8 cellular contexts compared by ENCODE assay signal in the genomic region with DNA sequence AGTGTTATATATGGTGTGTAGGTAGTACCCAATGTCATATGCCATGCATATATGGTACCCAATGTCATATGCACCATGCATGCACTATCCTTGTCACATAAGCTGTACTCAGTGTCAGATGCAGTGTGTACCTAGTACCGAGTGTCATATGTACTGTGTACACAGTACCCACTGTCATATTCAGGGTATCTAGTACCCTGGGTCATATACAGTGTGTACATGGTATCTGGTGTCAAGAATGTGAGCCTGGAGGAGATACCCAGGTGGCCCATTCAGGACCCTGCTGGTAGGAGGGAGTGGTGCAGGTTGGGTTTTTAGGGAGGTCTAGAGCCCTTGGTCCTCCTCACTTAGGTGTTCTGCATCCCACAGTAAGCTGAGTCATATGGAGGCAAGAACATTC. TPM values are rescaled to one million over a fixed set of nuclear protein-coding genes. Genes with fewer than 3 reads are reported as not detected.
DNase-seq lines count a peak whose midpoint lies in the region; ATAC-seq and TF ChIP-seq lines count a peak whose summit lies in the region.

No MANE protein-coding gene starts in this region.

- no peak overlapping the region for H2AFZ ChIP-seq in OCI-LY3 (ENCODE audit: low read depth, low read length)

- no peaks in the 10 kb centered on the region for H3K9me3 Mint-ChIP-seq in CD8-positive, alpha-beta memory T cell
- H3K9me3 Mint-ChIP-seq in stimulated activated effector memory CD8-positive, alpha-beta T cell treated with anti-CD3 and anti-CD28 coated beads, Interleukin-12 subunit alpha, Interleukin-12 subunit beta, amount 100 ng/mL, for 72 hours = no peaks in the 10 kb centered on the region

- H4K20me1 ChIP-seq in OCI-LY3 (ENCODE audit: insufficient read depth, low read length) = peaks cover 19% of the 10 kb centered on the region

- H3K27me3 ChIP-seq in CD8-positive, alpha-beta memory T cell (ENCODE audit: insufficient read depth, low read length, poor library complexity, severe bottlenecking) = no peaks in the 10 kb centered on the region
- no peaks in the 10 kb centered on the region; the same call in 1 of the 2 replicates for H3K27me3 ChIP-seq in OCI-LY3 (ENCODE audit: low read depth, low read length)

- H3K27me3 Mint-ChIP-seq in CD8-positive, alpha-beta memory T cell = peaks cover 0 to 2% of the 10 kb centered on the region in 2 donors

- no peaks in the 10 kb centered on the region for H3K36me3 ChIP-seq in CD8-positive, alpha-beta memory T cell (ENCODE audit: insufficient read depth, low read length)
- H3K36me3 ChIP-seq in OCI-LY3 (replicated peaks; ENCODE audit: low read depth, low read length) = no peaks in the 10 kb centered on the region

- peak overlapping the region; percentile 82 for H3K4me3 ChIP-seq in CD8-positive, alpha-beta memory T cell (ENCODE audit: low read length)
- no peak overlapping the region for H3K4me3 ChIP-seq in OCI-LY3 (ENCODE audit: low read length)

- POLR2A ChIA-PET in CD8-positive, alpha-beta memory T cell (lab: Charles Lee) = no interaction called here

- CTCF ChIA-PET in CD8-positive, alpha-beta memory T cell (lab: Charles Lee) = no interaction called here

- DNase-seq in CD8-positive, alpha-beta memory T cell = peak; percentile 18 to 54 (median 24)
- peak; percentile 27 for DNase-seq in activated effector memory CD4-positive, alpha-beta T cell treated with Interleukin-2 at 50 U/mL for 16 hours
- DNase-seq in iPS-NIHi7 (ENCODE audit: extremely low spot score) = peak; percentile 62
- peak in 1 of 2 donors; percentile 60 for DNase-seq in stimulated activated effector memory CD8-positive, alpha-beta T cell treated with anti-CD3 and anti-CD28 coated beads, Interleukin-12 subunit alpha, Interleukin-12 subunit beta, amount 100 ng/mL, for 72 hours (ENCODE audit: low spot score in 2 of 2)

- peaks cover 24% of the 10 kb centered on the region for H3K4me1 ChIP-seq in CD8-positive, alpha-beta memory T cell (ENCODE audit: insufficient read depth, low read length)
- peaks cover 17% of the 10 kb centered on the region for H3K4me1 ChIP-seq in OCI-LY3 (ENCODE audit: low read length)

- H3K27ac ChIP-seq in CD8-positive, alpha-beta memory T cell (ENCODE audit: low read depth, low read length) = no peak overlapping the region
- no peak overlapping the region for H3K27ac ChIP-seq in OCI-LY3 (ENCODE audit: low read length)

- H3K4me3 Mint-ChIP-seq in CD8-positive, alpha-beta memory T cell = peak overlapping the region; percentile 83 to 96 (median 91)
- H3K4me3 Mint-ChIP-seq in stimulated activated effector memory CD8-positive, alpha-beta T cell treated with anti-CD3 and anti-CD28 coated beads, Interleukin-12 subunit alpha, Interleukin-12 subunit beta, amount 100 ng/mL, for 72 hours = peak overlapping the region; percentile 80

- H3K79me2 ChIP-seq in OCI-LY3 (ENCODE audit: low read length) = peaks cover 69% of the 10 kb centered on the region

- peak overlapping the region in 6 of 8 donors; percentile 91 to 97 (median 94) for H3K27ac Mint-ChIP-seq in CD8-positive, alpha-beta memory T cell
- no peak overlapping the region for H3K27ac Mint-ChIP-seq in stimulated activated effector memory CD8-positive, alpha-beta T cell treated with anti-CD3 and anti-CD28 coated beads, Interleukin-12 subunit alpha, Interleukin-12 subunit beta, amount 100 ng/mL, for 72 hours

- TF ChIP-seq CTCF in OCI-LY3 (IDR thresholded peaks at IDR 0.05; ENCODE audit: low read depth, low read length) = peak; percentile 15; the same call in 1 of the 2 replicates

- H3K9ac ChIP-seq in OCI-LY3 (ENCODE audit: low read length) = no peak overlapping the region

- H3K9me3 ChIP-seq in CD8-positive, alpha-beta memory T cell (ENCODE audit: low read length) = no peaks in the 10 kb centered on the region
- no peaks in the 10 kb centered on the region for H3K9me3 ChIP-seq in OCI-LY3 (ENCODE audit: insufficient read depth, low read length)

- ATAC-seq in GM21786 (IDR thresholded peaks at IDR 0.05; ENCODE audit: unreplicated experiment) = peak; percentile 28
- ATAC-seq in stimulated activated effector memory CD8-positive, alpha-beta T cell treated with anti-CD3 and anti-CD28 coated beads, Interleukin-12 subunit alpha, Interleukin-12 subunit beta, amount 100 ng/mL, for 72 hours = peak; percentile 62
- ATAC-seq in GM21825 (IDR thresholded peaks at IDR 0.05; ENCODE audit: unreplicated experiment) = no peak
- no peak for ATAC-seq in GM19397 (IDR thresholded peaks at IDR 0.05; ENCODE audit: unreplicated experiment)

- H3K4me1 Mint-ChIP-seq in CD8-positive, alpha-beta memory T cell = peaks cover 57 to 75% (median 71%) of the 10 kb centered on the region in 3 donors
- H3K4me1 Mint-ChIP-seq in stimulated activated effector memory CD8-positive, alpha-beta T cell treated with anti-CD3 and anti-CD28 coated beads, Interleukin-12 subunit alpha, Interleukin-12 subunit beta, amount 100 ng/mL, for 72 hours = peaks cover 32% of the 10 kb centered on the region

- H3K36me3 Mint-ChIP-seq in CD8-positive, alpha-beta memory T cell = peaks cover 0 to 7% (median 0%) of the 10 kb centered on the region in 3 donors
- H3K36me3 Mint-ChIP-seq in stimulated activated effector memory CD8-positive, alpha-beta T cell treated with anti-CD3 and anti-CD28 coated beads, Interleukin-12 subunit alpha, Interleukin-12 subunit beta, amount 100 ng/mL, for 72 hours = peaks cover 14% of the 10 kb centered on the region

- H3K4me2 ChIP-seq in OCI-LY3 (ENCODE audit: low read length) = peak overlapping the region; percentile 90; the same call in 1 of the 2 replicates

RNA-seq across cellular contexts. Expression of a gene that starts 1.8 kb away (rescaled TPM):
- 10 to 100 TPM; 34.9 to 36.7 TPM for total RNA-seq in CD8-positive, alpha-beta memory T cell
- polyA plus RNA-seq in CD8-positive, alpha-beta memory T cell = 53.5 TPM

Comparison
In these comparisons a context has a peak if more than half of its experiments do, and no peak if none do; other contexts are left out.
1. ATAC-seq: peak in GM21786 (single experiment) and stimulated activated effector memory CD8-positive, alpha-beta T cell treated with anti-CD3 and anti-CD28 coated beads, Interleukin-12 subunit alpha, Interleukin-12 subunit beta, amount 100 ng/mL, for 72 hours (single experiment); none in GM21825 (single experiment) and GM19397 (single experiment).